In genomic region chr7:113100091-113100723, GRCh38 we compare ENCODE assay signal across 1 cellular context.
TF ChIP-seq lines count a peak whose summit lies in the region.

No MANE protein-coding gene starts in this region.

TF ChIP-seq in SK-N-SH, 30 proteins besides CTCF, POLR2A, EP300 and RAD21:
- no peak for TF ChIP-seq IRF3 (IDR thresholded peaks at IDR 0.05; ENCODE audit: low read depth, low read length)
- TF ChIP-seq RCOR1 (IDR thresholded peaks at IDR 0.05; ENCODE audit: low read length): peak; percentile 24; the same call in 1 of the 2 replicates
- TF ChIP-seq CHD2 (IDR thresholded peaks at IDR 0.05; ENCODE audit: low read length, partially characterized antibody): peak; percentile 45
- no peak for TF ChIP-seq JUND (IDR thresholded peaks at IDR 0.05)
- TF ChIP-seq POLR2AphosphoS5 (IDR thresholded peaks at IDR 0.05; ENCODE audit: low read depth, low read length): no peak
- no peak for TF ChIP-seq TEAD4 (IDR thresholded peaks at IDR 0.05; ENCODE audit: borderline replicate concordance, insufficient read depth)
- no peak for TF ChIP-seq GABPA (IDR thresholded peaks at IDR 0.05; ENCODE audit: low read depth)
- no peak for TF ChIP-seq YY1 (IDR thresholded peaks at IDR 0.05; ENCODE audit: low read depth)
- no peak for TF ChIP-seq EZH2phosphoT487 (IDR thresholded peaks at IDR 0.05; ENCODE audit: borderline replicate concordance, low read depth)
- TF ChIP-seq SIN3A (IDR thresholded peaks at IDR 0.05; ENCODE audit: borderline replicate concordance, low read depth, low read length): no peak
- TF ChIP-seq FOXM1 (IDR thresholded peaks at IDR 0.05; ENCODE audit: low read depth): no peak
- TF ChIP-seq FOSL2 (IDR thresholded peaks at IDR 0.05; ENCODE audit: borderline replicate concordance, low read depth): no peak
- no peak for TF ChIP-seq ZBTB33 (IDR thresholded peaks at IDR 0.05; ENCODE audit: borderline replicate concordance, low read depth)
- TF ChIP-seq RXRA (IDR thresholded peaks at IDR 0.05; ENCODE audit: borderline replicate concordance, low read depth): no peak
- no peak for TF ChIP-seq MAX (IDR thresholded peaks at IDR 0.05; ENCODE audit: low read depth)
- no peak for TF ChIP-seq TAF1 (IDR thresholded peaks at IDR 0.05; ENCODE audit: borderline replicate concordance, low read depth, low read length)
- TF ChIP-seq PBX3 (IDR thresholded peaks at IDR 0.05): peak; percentile 65
- TF ChIP-seq USF1 (IDR thresholded peaks at IDR 0.05; ENCODE audit: borderline replicate concordance, low read depth): no peak
- no peak for TF ChIP-seq ELF1 (IDR thresholded peaks at IDR 0.05)
- no peak for TF ChIP-seq REST (IDR thresholded peaks at IDR 0.05; ENCODE audit: low read depth, low read length)
- TF ChIP-seq NFIC (IDR thresholded peaks at IDR 0.05; ENCODE audit: borderline replicate concordance): peak; percentile 59
- 0 out of 2 replicates have a peak, but pooled peaks have one; percentile 8 for TF ChIP-seq SMC3 (IDR thresholded peaks at IDR 0.05; ENCODE audit: low read depth, low read length)
- TF ChIP-seq MEF2A (IDR thresholded peaks at IDR 0.05; ENCODE audit: borderline replicate concordance, low read depth): no peak
- TF ChIP-seq NRF1 (IDR thresholded peaks at IDR 0.05; ENCODE audit: low read depth, low read length): no peak
- TF ChIP-seq GATA2 (CRISPR knock-in tag; IDR thresholded peaks at IDR 0.05): 0 out of 2 replicates have a peak, but pooled peaks have one; percentile 17
- no peak for TF ChIP-seq MXI1 (IDR thresholded peaks at IDR 0.05; ENCODE audit: low read depth, low read length)
- TF ChIP-seq TCF12 (IDR thresholded peaks at IDR 0.05): peak; percentile 71
- TF ChIP-seq USF2 (IDR thresholded peaks at IDR 0.05; ENCODE audit: borderline replicate concordance, low read depth, low read length): no peak
- no peak for TF ChIP-seq RFX5 (IDR thresholded peaks at IDR 0.05; ENCODE audit: low read length)
- no peak for TF ChIP-seq FOXJ3 (CRISPR knock-in tag; IDR thresholded peaks at IDR 0.05)
